In genomic region chr6:158739673-158740072, GRCh38 we compare ENCODE assay signal across 24 cellular contexts.
"Had no signal": no experiment of that assay in that cellular context is flagged by ENCODE, and none has a peak within 500 bp of the region (broad histone marks: within the 10 kb centered on the region; RNA-seq: fewer than 3 reads in every experiment).

No MANE protein-coding gene starts in this region.

- H3K36me3 Mint-ChIP-seq: neural progenitor cell had no signal

- DNase-seq: effector CD8-positive, alpha-beta T cell; endodermal cell; foreskin fibroblast; gastrocnemius medialis; head of caudate nucleus; left ventricle myocardium superior; lower lobe of right lung; right lobe of liver; small intestine; stimulated activated CD4-positive, alpha-beta T cell treated with anti-CD3 and anti-CD28 coated beads, Interleukin-15, amount 100 ng/mL, for 24 hours; stimulated activated CD4-positive, alpha-beta T cell treated with anti-CD3 and anti-CD28 coated beads, Interleukin-2, amount 100 ng/mL, for 48 hours; stimulated activated naive CD4-positive, alpha-beta T cell; stimulated activated naive CD8-positive, alpha-beta T cell treated with anti-CD3 and anti-CD28 coated beads, Interleukin-15, amount 100 ng/mL, for 72 hours; transverse colon; upper lobe of right lung; uterus had no signal

- H3K27ac ChIP-seq: gastrocnemius medialis, lower lobe of right lung, neural progenitor cell, parathyroid adenoma, right lobe of liver, suprapubic skin, transverse colon, upper lobe of right lung, uterus had no signal

- ATAC-seq: esophagus mucosa; gastrocnemius medialis; left ventricle myocardium superior; lower lobe of right lung; right lobe of liver; stimulated activated naive CD8-positive, alpha-beta T cell treated with anti-CD3 and anti-CD28 coated beads, Interleukin-15, amount 100 ng/mL, for 72 hours; upper lobe of right lung had no signal

- H3K27me3 ChIP-seq: gastrocnemius medialis, neural progenitor cell, right lobe of liver, suprapubic skin, transverse colon, upper lobe of right lung, uterus had no signal

- H3K36me3 ChIP-seq: gastrocnemius medialis, neural progenitor cell, right lobe of liver, suprapubic skin, transverse colon, upper lobe of right lung, uterus had no signal

- H3K79me2 ChIP-seq: parathyroid adenoma had no signal

- H3K27me3 Mint-ChIP-seq: dendritic cell treated with granulocyte-macrophage colony-stimulating factor and Interleukin-4, amounts not matched to agents 40 ng/mL and 50 ng/mL, for 4 days; memory B cell; progenitor cell of endocrine pancreas; stimulated activated naive CD8-positive, alpha-beta T cell treated with anti-CD3 and anti-CD28 coated beads, Interleukin-15, amount 100 ng/mL, for 72 hours had no signal

- H3K4me1 Mint-ChIP-seq: memory B cell; stimulated activated naive CD8-positive, alpha-beta T cell treated with anti-CD3 and anti-CD28 coated beads, Interleukin-15, amount 100 ng/mL, for 72 hours had no signal

- H3K4me2 ChIP-seq: neural progenitor cell had no signal

- H3K9me3 ChIP-seq: gastrocnemius medialis, right lobe of liver, suprapubic skin, transverse colon, uterus had no signal

- H3K4me1 ChIP-seq: lower lobe of right lung, transverse colon, upper lobe of right lung, uterus had no signal

- H3K9ac ChIP-seq: neural progenitor cell, parathyroid adenoma had no signal

- H3K4me3 ChIP-seq: gastrocnemius medialis, lower lobe of right lung, neural progenitor cell, right lobe of liver, suprapubic skin, transverse colon, upper lobe of right lung, uterus had no signal

- H3K27ac Mint-ChIP-seq: dendritic cell treated with granulocyte-macrophage colony-stimulating factor and Interleukin-4, amounts not matched to agents 40 ng/mL and 50 ng/mL, for 4 days; endodermal cell; memory B cell; neural progenitor cell; progenitor cell of endocrine pancreas had no signal

- H2AFZ ChIP-seq: neural progenitor cell, parathyroid adenoma had no signal

- H3K4me3 Mint-ChIP-seq: dendritic cell treated with granulocyte-macrophage colony-stimulating factor and Interleukin-4, amounts not matched to agents 40 ng/mL and 50 ng/mL, for 4 days; endodermal cell; memory B cell; nephron; neural progenitor cell; stimulated activated naive CD8-positive, alpha-beta T cell treated with anti-CD3 and anti-CD28 coated beads, Interleukin-15, amount 100 ng/mL, for 72 hours had no signal
